Comparison of ENCODE assay signal across 29 cellular contexts in the genomic region with DNA sequence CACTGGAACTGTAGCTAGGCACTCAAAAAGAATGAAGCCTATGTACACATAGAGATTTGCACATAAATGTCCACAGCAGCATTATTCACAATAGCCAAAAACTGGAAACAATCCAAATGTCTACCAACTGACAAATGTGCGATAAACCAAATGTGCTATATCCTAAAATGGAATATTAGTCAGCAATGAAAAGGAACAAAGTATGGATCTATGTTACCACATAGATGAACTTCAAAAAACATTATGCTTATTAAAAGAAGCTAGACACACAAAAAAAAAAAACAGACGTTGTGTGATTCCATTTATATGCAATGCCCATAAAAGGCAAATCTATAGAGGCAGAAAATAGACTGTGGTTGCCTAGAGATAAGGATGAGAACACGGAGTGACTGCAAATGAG. TPM values are rescaled to one million over a fixed set of nuclear protein-coding genes. Genes with fewer than 3 reads are reported as not detected.
"Had no signal": no experiment of that assay in that cellular context is flagged by ENCODE, and none has a peak within 500 bp of the region (broad histone marks: within the 10 kb centered on the region; RNA-seq: fewer than 3 reads in every experiment).

No MANE protein-coding gene starts in this region.

- H3K27ac Mint-ChIP-seq: dendritic cell treated with granulocyte-macrophage colony-stimulating factor and Interleukin-4, amounts not matched to agents 40 ng/mL and 50 ng/mL, for 4 days; effector memory CD8-positive, alpha-beta T cell; endodermal cell had no signal

- H3K27me3 ChIP-seq: colonic mucosa, dorsolateral prefrontal cortex, esophagus muscularis mucosa, esophagus squamous epithelium, foreskin keratinocyte, gastrocnemius medialis, gastroesophageal sphincter, heart left ventricle, heart right ventricle had no signal

- H3K27ac ChIP-seq: colonic mucosa, coronary artery, epithelial cell of prostate, esophagus muscularis mucosa, esophagus squamous epithelium, foreskin keratinocyte, gastrocnemius medialis, gastroesophageal sphincter, heart left ventricle, heart right ventricle had no signal

- H3K36me3 ChIP-seq: colonic mucosa, esophagus muscularis mucosa, esophagus squamous epithelium, gastrocnemius medialis, gastroesophageal sphincter, heart left ventricle, heart right ventricle had no signal

- H3K4me1 ChIP-seq: colonic mucosa, esophagus muscularis mucosa, esophagus squamous epithelium, gastroesophageal sphincter had no signal

- H3K4me3 ChIP-seq: colonic mucosa, coronary artery, dorsolateral prefrontal cortex, esophagus muscularis mucosa, esophagus squamous epithelium, gastrocnemius medialis, gastroesophageal sphincter, heart left ventricle, heart right ventricle had no signal

- H3K9me3 Mint-ChIP-seq: dendritic cell treated with granulocyte-macrophage colony-stimulating factor and Interleukin-4, amounts not matched to agents 40 ng/mL and 50 ng/mL, for 4 days; effector memory CD8-positive, alpha-beta T cell; endodermal cell had no signal

- H3K4me3 Mint-ChIP-seq: dendritic cell treated with granulocyte-macrophage colony-stimulating factor and Interleukin-4, amounts not matched to agents 40 ng/mL and 50 ng/mL, for 4 days; effector memory CD8-positive, alpha-beta T cell; endodermal cell had no signal

- FAIRE-seq: colon, endometrium, endothelial cell of umbilical vein, frontal cortex had no signal

- ATAC-seq: effector memory CD8-positive, alpha-beta T cell; esophagus mucosa; foreskin keratinocyte; gastrocnemius medialis; gastroesophageal sphincter; heart left ventricle; heart right ventricle had no signal

- DNase-seq: colonic mucosa; cortex of kidney; dermis blood vessel endothelial cell; dorsolateral prefrontal cortex; effector CD4-positive, alpha-beta T cell; effector CD8-positive, alpha-beta T cell; effector memory CD4-positive, alpha-beta T cell; effector memory CD8-positive, alpha-beta T cell; endodermal cell; erythroblast; esophagus squamous epithelium; foreskin fibroblast; foreskin keratinocyte; foreskin melanocyte; gastrocnemius medialis; glutamatergic neuron; head of caudate nucleus; heart left ventricle; heart right ventricle had no signal

- H3K9me3 ChIP-seq: colonic mucosa, esophagus muscularis mucosa, esophagus squamous epithelium, gastrocnemius medialis, gastroesophageal sphincter, heart left ventricle, heart right ventricle had no signal

- H3K27me3 Mint-ChIP-seq: dendritic cell treated with granulocyte-macrophage colony-stimulating factor and Interleukin-4, amounts not matched to agents 40 ng/mL and 50 ng/mL, for 4 days had no signal

RNA-seq across cellular contexts. Expression of a gene that starts 39.7 kb away (rescaled TPM):
- total RNA-seq: endothelial cell of umbilical vein had no signal
